In genomic region chr1:40161125-40161887, GRCh38 we compare ENCODE assay signal across 8 cellular contexts. TPM values are rescaled to one million over a fixed set of nuclear protein-coding genes. Genes with fewer than 3 reads are reported as not detected.
DNase-seq lines count a peak whose midpoint lies in the region; ATAC-seq and TF ChIP-seq lines count a peak whose summit lies in the region.

Gene RLF, plus strand, starts transcription at chr1:40161387. Its CDS starts 13 bp downstream, at chr1:40161400.

- TF ChIP-seq CTCF in KMS-11 (conservative IDR thresholded peaks at IDR 0.05; ENCODE audit: low read depth, low read length) = no peak
- no peak for TF ChIP-seq CTCF in Panc1 (IDR thresholded peaks at IDR 0.05)

- H3K4me2 ChIP-seq in KMS-11 = peak within 1 kb of the TSS; percentile 98

- no peaks in the 10 kb centered on the region for H3K9me3 ChIP-seq in Panc1 (ENCODE audit: control insufficient read depth, insufficient read depth, low read depth, low read length)
- H3K9me3 ChIP-seq in muscle layer of colon (ENCODE audit: low read length) = no peaks in the 10 kb centered on the region

- peak within 1 kb of the TSS; percentile 87 for H3K4me3 ChIP-seq in KMS-11 (IDR thresholded peaks at IDR 0.05; ENCODE audit: insufficient read depth, low read depth, low read length)
- peak within 1 kb of the TSS; percentile 62 to 98 for H3K4me3 ChIP-seq in Panc1 (ENCODE audit: low read depth in 2 of 2, low read length in 2 of 2)
- H3K4me3 ChIP-seq in muscle layer of colon (ENCODE audit: low read depth in 1 of 2, low read length in 2 of 2) = peak within 1 kb of the TSS; percentile 94 to 97

- H3K27me3 ChIP-seq in KMS-11 (ENCODE audit: insufficient read depth, low read depth) (no peaks in the 10 kb centered on the region), Panc1 (ENCODE audit: control insufficient read depth, insufficient read depth, low read length) (no peaks in the 10 kb centered on the region), muscle layer of colon (ENCODE audit: control insufficient read depth in 1 of 2, insufficient read depth in 2 of 2, low read length in 2 of 2) (no peaks in the 10 kb centered on the region)

- H3K36me3 ChIP-seq in KMS-11 (ENCODE audit: insufficient read depth) = no peaks in the 10 kb centered on the region
- H3K36me3 ChIP-seq in Panc1 (ENCODE audit: control insufficient read depth, insufficient read depth, low read length) = no peaks in the 10 kb centered on the region; the same call in 1 of the 2 replicates
- H3K36me3 ChIP-seq in muscle layer of colon (ENCODE audit: insufficient read depth, low read length) = no peaks in the 10 kb centered on the region

- H3K27ac Mint-ChIP-seq in activated T-cell treated with anti-CD3 and anti-CD28 coated beads, Interleukin-2, amount 50 U/mL, for 24 hours = no peak within 1 kb of the TSS

- DNase-seq in DMS153 treated with DMSO at 0.1 percent for 48 hours (lab: John Stamatoyannopoulos, UW; ENCODE audit: unreplicated experiment) (peak; percentile 100), Panc1 (ENCODE audit: low read depth, low spot score) (peak; percentile 62)
- peak; percentile 98 for DNase-seq in activated T-cell treated with anti-CD3 and anti-CD28 coated beads, Interleukin-2, amount 50 U/mL, for 24 hours
- peak; percentile 91 to 92 for DNase-seq in stimulated activated CD8-positive, alpha-beta memory T cell treated with anti-CD3 and anti-CD28 coated beads, Interleukin-7, amount 100 ng/mL, for 1 hour (ENCODE audit: low read depth in 2 of 2)

- peak; percentile 92 for ATAC-seq in GM21723 (IDR thresholded peaks at IDR 0.05; ENCODE audit: unreplicated experiment)
- ATAC-seq in Panc1 = peak; percentile 99
- ATAC-seq in esophagus mucosa = peak; percentile 100

- intact Hi-C loops in Panc1 (cut with micrococcal nuclease; ENCODE audit: unreplicated experiment) = loop anchor here (10.0 kb wide), 1 partner anchor 93 kb away; the partner anchor contains the start of gene ZMPSTE24

- peaks cover 54% of the 10 kb centered on the region for H3K79me2 ChIP-seq in KMS-11 (ENCODE audit: insufficient read depth, low read depth)

- H3K9ac ChIP-seq in KMS-11 = peak within 1 kb of the TSS; percentile 90
- peak within 1 kb of the TSS; percentile 86 for H3K9ac ChIP-seq in muscle layer of colon (ENCODE audit: low read length)

- POLR2A ChIA-PET in Panc1 (lab: Charles Lee) = no interaction called here

- peaks cover 32% of the 10 kb centered on the region for H3K4me1 ChIP-seq in KMS-11 (ENCODE audit: low read depth, poor library complexity, severe bottlenecking)
- H3K4me1 ChIP-seq in Panc1 (ENCODE audit: control insufficient read depth, insufficient read depth, low read length) = peaks cover 9% of the 10 kb centered on the region; the same call in 1 of the 2 replicates
- peaks cover 33% of the 10 kb centered on the region for H3K4me1 ChIP-seq in muscle layer of colon (ENCODE audit: insufficient read depth, low read length)

- H3K9me3 Mint-ChIP-seq in activated T-cell treated with anti-CD3 and anti-CD28 coated beads, Interleukin-2, amount 50 U/mL, for 24 hours = no peaks in the 10 kb centered on the region

- in situ Hi-C loops in Panc1 (cut with HindIII; ENCODE audit: low pct_unique_long_range_greater_than_20kb, low sequenced_read_pairs) = no loop called here

- H3K27ac ChIP-seq in KMS-11 (peak within 1 kb of the TSS; percentile 77), Panc1 (ENCODE audit: low read length) (peak within 1 kb of the TSS; percentile 97), muscle layer of colon (ENCODE audit: low read depth, low read length) (peak within 1 kb of the TSS; percentile 67)

- peaks cover 15% of the 10 kb centered on the region for H3K36me3 Mint-ChIP-seq in activated T-cell treated with anti-CD3 and anti-CD28 coated beads, Interleukin-2, amount 50 U/mL, for 24 hours (ENCODE audit: low read depth)

- no peaks in the 10 kb centered on the region for H3K27me3 Mint-ChIP-seq in activated T-cell treated with anti-CD3 and anti-CD28 coated beads, Interleukin-2, amount 50 U/mL, for 24 hours

- no peak within 1 kb of the TSS for H3K4me3 Mint-ChIP-seq in activated T-cell treated with anti-CD3 and anti-CD28 coated beads, Interleukin-2, amount 50 U/mL, for 24 hours

- H4K20me1 ChIP-seq in KMS-11 (ENCODE audit: insufficient read depth) = peaks cover 21% of the 10 kb centered on the region

- CTCF ChIA-PET in Panc1 (lab: Charles Lee) = interaction anchor here (0.6 to 0.8 kb wide), 2 partner anchors 17 to 101 kb away, joined by 3 to 7 read pairs; no protein-coding TSS in a partner anchor

- peaks cover 6% of the 10 kb centered on the region for H3K4me1 Mint-ChIP-seq in activated T-cell treated with anti-CD3 and anti-CD28 coated beads, Interleukin-2, amount 50 U/mL, for 24 hours (ENCODE audit: low read depth)

- H2AFZ ChIP-seq in KMS-11 (ENCODE audit: low read depth) = peak within 1 kb of the TSS; percentile 96

- TSS peak; percentile 70 for BruUV-seq in Panc1 (replicated peaks; lab: Mats Ljungman, UMichigan)

RNA-seq across cellular contexts. Expression of gene RLF, which starts in this region (rescaled TPM):
- 15.7 TPM for total RNA-seq in Panc1 (2021; ENCODE audit: unreplicated experiment)
- 5.0 TPM for polyA plus RNA-seq in Panc1 (2012; ENCODE audit: insufficient read length)
- 10.0 TPM for total RNA-seq in esophagus mucosa

Comparison
In these comparisons a context has a peak if more than half of its experiments do, and no peak if none do; other contexts are left out.
1. Peak in every context shown above with its lines: DNase-seq, ATAC-seq, H3K4me3 ChIP-seq and H3K27ac ChIP-seq.